In genomic region chr15:35013370-35013769, GRCh38 we compare ENCODE assay signal across 1 cellular context.
TF ChIP-seq lines count a peak whose summit lies in the region.

No MANE protein-coding gene starts in this region.

TF ChIP-seq in IMR-90, 13 proteins besides CTCF, POLR2A, EP300 and RAD21:
- TF ChIP-seq BHLHE40 (IDR thresholded peaks at IDR 0.05; ENCODE audit: low read depth, low read length) (no peak), RCOR1 (IDR thresholded peaks at IDR 0.05; ENCODE audit: insufficient replicate concordance, low read length) (no peak), NFE2L2 (IDR thresholded peaks at IDR 0.05; ENCODE audit: low read depth, low read length) (no peak), FOS (IDR thresholded peaks at IDR 0.05; ENCODE audit: low read depth, low read length) (no peak), ELK1 (IDR thresholded peaks at IDR 0.05; ENCODE audit: borderline replicate concordance, low read depth, low read length) (no peak), MXI1 (IDR thresholded peaks at IDR 0.05; ENCODE audit: borderline replicate concordance, low read depth, low read length) (no peak), MAZ (IDR thresholded peaks at IDR 0.05; ENCODE audit: borderline replicate concordance, low read depth, low read length) (no peak), MAFK (IDR thresholded peaks at IDR 0.05; ENCODE audit: low read depth, low read length) (no peak), CHD1 (IDR thresholded peaks at IDR 0.05; ENCODE audit: low read depth, low read length) (no peak), RFX5 (IDR thresholded peaks at IDR 0.05; ENCODE audit: low read depth, low read length) (no peak), SMC3 (IDR thresholded peaks at IDR 0.05; ENCODE audit: low read depth, low read length) (no peak), CEBPB (IDR thresholded peaks at IDR 0.05; ENCODE audit: low read depth, low read length) (no peak)
- TF ChIP-seq, protein P1, sequence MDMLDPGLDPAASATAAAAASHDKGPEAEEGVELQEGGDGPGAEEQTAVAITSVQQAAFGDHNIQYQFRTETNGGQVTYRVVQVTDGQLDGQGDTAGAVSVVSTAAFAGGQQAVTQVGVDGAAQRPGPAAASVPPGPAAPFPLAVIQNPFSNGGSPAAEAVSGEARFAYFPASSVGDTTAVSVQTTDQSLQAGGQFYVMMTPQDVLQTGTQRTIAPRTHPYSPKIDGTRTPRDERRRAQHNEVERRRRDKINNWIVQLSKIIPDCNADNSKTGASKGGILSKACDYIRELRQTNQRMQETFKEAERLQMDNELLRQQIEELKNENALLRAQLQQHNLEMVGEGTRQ (IDR thresholded peaks at IDR 0.05; ENCODE audit: low read depth, low read length): no peak
TF ChIP-seq in IMR-90: peak in this region for 0.
